Comparison of ENCODE assay signal across 8 cellular contexts in genomic region chr4:44678094-44679023, GRCh38. TPM values are rescaled to one million over a fixed set of nuclear protein-coding genes. Genes with fewer than 3 reads are reported as not detected.
DNase-seq lines count a peak whose midpoint lies in the region; ATAC-seq, FAIRE-seq and TF ChIP-seq lines count a peak whose summit lies in the region.

A gene with protein sequence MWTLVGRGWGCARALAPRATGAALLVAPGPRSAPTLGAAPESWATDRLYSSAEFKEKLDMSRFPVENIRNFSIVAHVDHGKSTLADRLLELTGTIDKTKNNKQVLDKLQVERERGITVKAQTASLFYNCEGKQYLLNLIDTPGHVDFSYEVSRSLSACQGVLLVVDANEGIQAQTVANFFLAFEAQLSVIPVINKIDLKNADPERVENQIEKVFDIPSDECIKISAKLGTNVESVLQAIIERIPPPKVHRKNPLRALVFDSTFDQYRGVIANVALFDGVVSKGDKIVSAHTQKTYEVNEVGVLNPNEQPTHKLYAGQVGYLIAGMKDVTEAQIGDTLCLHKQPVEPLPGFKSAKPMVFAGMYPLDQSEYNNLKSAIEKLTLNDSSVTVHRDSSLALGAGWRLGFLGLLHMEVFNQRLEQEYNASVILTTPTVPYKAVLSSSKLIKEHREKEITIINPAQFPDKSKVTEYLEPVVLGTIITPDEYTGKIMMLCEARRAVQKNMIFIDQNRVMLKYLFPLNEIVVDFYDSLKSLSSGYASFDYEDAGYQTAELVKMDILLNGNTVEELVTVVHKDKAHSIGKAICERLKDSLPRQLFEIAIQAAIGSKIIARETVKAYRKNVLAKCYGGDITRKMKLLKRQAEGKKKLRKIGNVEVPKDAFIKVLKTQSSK (plus strand): TSS chr4:44678420. CDS start chr4:44678623, 203 bp downstream.

- no peaks in the 10 kb centered on the region for H3K27me3 ChIP-seq in Loucy (ENCODE audit: insufficient read depth, low read length, poor library complexity, severe bottlenecking)

- ATAC-seq in natural killer cell: peak; percentile 86 to 95 (median 90)

- intact Hi-C loops in natural killer cell (cut with micrococcal nuclease): loop anchor here (1.0 kb wide), 1 partner anchor 48 kb away; the partner anchor contains the start of gene GNPDA2

- no peak for TF ChIP-seq CTCF in Loucy (conservative IDR thresholded peaks at IDR 0.05; ENCODE audit: low read length)
- no peak for TF ChIP-seq CTCF in natural killer cell (IDR thresholded peaks at IDR 0.05)

- peak within 1 kb of the TSS; percentile 98 for H3K27ac Mint-ChIP-seq in natural killer cell

- peak within 1 kb of the TSS; percentile 95 for H3K4me3 Mint-ChIP-seq in natural killer cell

- H3K79me2 ChIP-seq in Loucy (ENCODE audit: insufficient read depth, low read length): peaks cover 42% of the 10 kb centered on the region

- H3K36me3 Mint-ChIP-seq in natural killer cell: no peaks in the 10 kb centered on the region

- H3F3A ChIP-seq in Loucy (ENCODE audit: low read depth): no peaks in the 10 kb centered on the region

- H3K4me3 ChIP-seq in Loucy (ENCODE audit: low read length, poor library complexity, severe bottlenecking): peak within 1 kb of the TSS; percentile 98

- no peaks in the 10 kb centered on the region for H3K9me3 ChIP-seq in Loucy (ENCODE audit: insufficient read depth, low read depth, low read length)

- H4K20me1 ChIP-seq in Loucy (ENCODE audit: insufficient read depth, low read length, poor library complexity, severe bottlenecking): peaks cover 42% of the 10 kb centered on the region

- H3K9ac ChIP-seq in Loucy (ENCODE audit: low read depth, low read length, poor library complexity, severe bottlenecking): peak within 1 kb of the TSS; percentile 91

- peak; percentile 79 for TF ChIP-seq POLR2A in H54 (IDR thresholded peaks at IDR 0.05; ENCODE audit: low read depth, low read length)
- TF ChIP-seq POLR2A in Raji (IDR thresholded peaks at IDR 0.05; ENCODE audit: insufficient read depth, low read depth, low read length): peak; percentile 95

- peaks cover 43% of the 10 kb centered on the region for H3K4me1 ChIP-seq in Loucy (ENCODE audit: insufficient read depth, low read length, poor library complexity, severe bottlenecking)

- H3K27me3 Mint-ChIP-seq in natural killer cell (ENCODE audit: low read depth in 2 of 2): peaks cover 5 to 8% of the 10 kb centered on the region in 2 donors

- H3K4me2 ChIP-seq in Loucy (ENCODE audit: low read depth, low read length, poor library complexity, severe bottlenecking): peak within 1 kb of the TSS; percentile 97

- peak within 1 kb of the TSS; percentile 98 for H2AFZ ChIP-seq in Loucy (ENCODE audit: low read length)

- peak; percentile 60 for FAIRE-seq in H54 (lab: Jason Lieb, UNC)

- H3K9me3 Mint-ChIP-seq in natural killer cell: no peaks in the 10 kb centered on the region

- H3K9me2 ChIP-seq in Loucy (replicated peaks; ENCODE audit: low read depth, low read length): no peaks in the 10 kb centered on the region

- no peaks in the 10 kb centered on the region; the same call in none of the 2 replicates for H3K36me3 ChIP-seq in Loucy (ENCODE audit: insufficient read depth, low read length)

- peaks cover 20 to 24% of the 10 kb centered on the region in 2 donors for H3K4me1 Mint-ChIP-seq in natural killer cell

- DNase-seq in EL (peak; percentile 86), H54 (ENCODE audit: insufficient read length, low spot score) (peak; percentile 53), fibroblast of peridontal ligament (ENCODE audit: extremely low read depth) (peak; percentile 88), natural killer cell (peak; percentile 88)
- peak; percentile 80 for DNase-seq in activated T-helper 9 cell treated with anti-CD3 and anti-CD28 coated beads, Interleukin-2, amount 50 U/mL, for 16 hours (ENCODE audit: low read depth)
- DNase-seq in stimulated activated naive CD4-positive, alpha-beta T cell treated with Interleukin-2 at 50 U/mL for 16 hours (lab: John Stamatoyannopoulos, UW): peak; percentile 85

RNA-seq across cellular contexts. Expression of the gene that starts here (rescaled TPM):
- 10 to 100 TPM; 14.1 to 17.9 (median 15.2) TPM for total RNA-seq in natural killer cell

Comparison
In these comparisons a context has a peak if more than half of its experiments do, and no peak if none do; other contexts are left out.
1. Peak in every context shown above with its lines: DNase-seq, ATAC-seq and H3K4me3 ChIP-seq.